ENCODE assay signal across 20 cellular contexts in the genomic region with DNA sequence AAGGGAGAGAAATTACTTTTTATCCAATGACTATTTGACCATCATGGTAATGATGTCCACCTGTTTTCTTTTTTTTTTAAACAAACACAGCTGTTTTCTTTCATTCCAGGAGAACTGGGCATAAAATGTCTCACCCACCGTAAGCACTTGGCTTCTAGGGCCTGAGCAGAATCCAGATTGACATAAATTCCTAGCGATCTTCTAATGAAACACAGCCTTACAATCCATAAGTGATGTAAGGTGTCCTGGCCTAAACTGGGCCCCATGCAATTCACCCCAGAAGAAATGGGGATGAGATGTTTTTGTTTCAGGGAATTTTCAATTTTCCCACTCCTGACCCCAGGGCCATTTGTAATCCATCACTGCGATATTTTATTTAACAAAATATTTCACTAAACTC.
DNase-seq lines count a peak whose midpoint lies in the region; ATAC-seq and TF ChIP-seq lines count a peak whose summit lies in the region.
"Had no signal": no experiment of that assay in that cellular context is flagged by ENCODE, and none has a peak within 500 bp of the region (broad histone marks: within the 10 kb centered on the region; RNA-seq: fewer than 3 reads in every experiment).

No MANE protein-coding gene starts in this region.

- no peak overlapping the region for H2AFZ ChIP-seq in GM23338

- no peaks in the 10 kb centered on the region for H3K36me3 Mint-ChIP-seq in GM23338 (ENCODE audit: low read depth)
- H3K36me3 Mint-ChIP-seq: CD8-positive, alpha-beta memory T cell had no signal

- H3K4me1 Mint-ChIP-seq in GM23338: no peaks in the 10 kb centered on the region

- H3K9me3 ChIP-seq in right cardiac atrium (ENCODE audit: control insufficient read depth, low read length) (no peaks in the 10 kb centered on the region), uterus (no peaks in the 10 kb centered on the region)

- intact Hi-C loops in Right ventricle myocardium inferior (cut with DNase I) (no loop called here), right cardiac atrium (cut with DNase I) (no loop called here), uterus (cut with DNase I; ENCODE audit: low total_unique reads) (no loop called here)

- H3K36me3 ChIP-seq in uterus (no peaks in the 10 kb centered on the region), GM23338 (ENCODE audit: insufficient read depth) (no peaks in the 10 kb centered on the region; the same call in 1 of the 2 replicates)

- TF ChIP-seq POLR2A in uterus (IDR thresholded peaks at IDR 0.05): no peak

- no peaks in the 10 kb centered on the region for H3K9me3 Mint-ChIP-seq in GM23338
- H3K9me3 Mint-ChIP-seq: CD8-positive, alpha-beta memory T cell had no signal

- H3K27me3 Mint-ChIP-seq in GM23338 (ENCODE audit: insufficient read depth, low read depth, poor library complexity): no peaks in the 10 kb centered on the region

- H3K4me1 ChIP-seq in right cardiac atrium (ENCODE audit: control insufficient read depth, insufficient read depth, low read length) (no peaks in the 10 kb centered on the region), uterus (no peaks in the 10 kb centered on the region), GM23338 (ENCODE audit: insufficient read depth) (no peaks in the 10 kb centered on the region)

- H3K4me3 ChIP-seq in right cardiac atrium (ENCODE audit: low read length) (no peak overlapping the region), fibroblast of villous mesenchyme (ENCODE audit: low read depth, low read length) (no peak overlapping the region), uterus (no peak overlapping the region), GM23338 (no peak overlapping the region)

- no peak overlapping the region for H3K4me3 Mint-ChIP-seq in GM23338
- H3K4me3 Mint-ChIP-seq: CD8-positive, alpha-beta memory T cell had no signal

- H3K27me3 ChIP-seq in right cardiac atrium (ENCODE audit: control insufficient read depth, insufficient read depth) (no peaks in the 10 kb centered on the region), uterus (no peaks in the 10 kb centered on the region), GM23338 (ENCODE audit: insufficient read depth) (no peaks in the 10 kb centered on the region)

- peaks cover 8% of the 10 kb centered on the region for H3K9me2 ChIP-seq in GM23338 (ENCODE audit: insufficient read depth)

- no peak overlapping the region for H3K27ac Mint-ChIP-seq in GM23338
- H3K27ac Mint-ChIP-seq: CD8-positive, alpha-beta memory T cell had no signal

- H3F3A ChIP-seq in GM23338 (replicated peaks; ENCODE audit: low read depth): no peaks in the 10 kb centered on the region

- WGBS in right cardiac atrium: 67% methylated on average over 3 of the region's 3 CpGs

- TF ChIP-seq CTCF in fibroblast of villous mesenchyme (IDR thresholded peaks at IDR 0.05; ENCODE audit: insufficient read depth, low read depth, low read length) (no peak), uterus (IDR thresholded peaks at IDR 0.05) (no peak), GM23338 (conservative IDR thresholded peaks at IDR 0.05; ENCODE audit: low read depth in 2 of 2) (no peak)

- ATAC-seq in Right ventricle myocardium inferior (peak; percentile 27), right cardiac atrium (no peak), GM23338 (no peak)
- ATAC-seq: HepG2 had no signal

- H3K27ac ChIP-seq in right cardiac atrium (ENCODE audit: low read length) (no peak overlapping the region), uterus (peak overlapping the region; percentile 14 to 64), GM23338 (ENCODE audit: low read depth) (no peak overlapping the region)

- DNase-seq in Right ventricle myocardium inferior (ENCODE audit: missing footprints) (no peak), right cardiac atrium (no peak), HS-5 (ENCODE audit: low read depth) (peak; percentile 8), fibroblast of villous mesenchyme (ENCODE audit: low read depth) (peak; percentile 52), uterus (no peak), GM23338 (ENCODE audit: low spot score) (no peak), UCSD-AML1 (lab: John Stamatoyannopoulos, UW; ENCODE audit: unreplicated experiment) (no peak), hepatic stellate cell (ENCODE audit: low spot score) (no peak)
- DNase-seq: 8988T; C1 segment of cervical spinal cord; CD8-positive, alpha-beta memory T cell; DMS79 treated with DMSO at 0.1 percent for 48 hours; KG1; MV-4-11; NCI-H1694 treated with DMSO at 0.1 percent for 48 hours; NCI-H2107; NCI-H510A treated with DMSO at 0.1 percent for 48 hours; NCI-H774; SHP77 treated with DMSO at 0.1 percent for 48 hours had no signal

- no peaks in the 10 kb centered on the region for H4K20me1 ChIP-seq in GM23338 (replicated peaks; ENCODE audit: insufficient read depth)

- no peaks in the 10 kb centered on the region for H3K79me2 ChIP-seq in GM23338 (replicated peaks; ENCODE audit: insufficient read depth)

- no peak overlapping the region for H3K4me2 ChIP-seq in GM23338

TF ChIP-seq in GM23338, 12 proteins besides CTCF, POLR2A, EP300 and RAD21 (continues in another document):
- no peak for TF ChIP-seq NANOG (IDR thresholded peaks at IDR 0.05; ENCODE audit: borderline replicate concordance)
- no peak for TF ChIP-seq JUNB (IDR thresholded peaks at IDR 0.05; ENCODE audit: unreplicated experiment)
- TF ChIP-seq EZH2 (IDR thresholded peaks at IDR 0.05; ENCODE audit: low read depth, unreplicated experiment): no peak
- TF ChIP-seq ETS1 (IDR thresholded peaks at IDR 0.05): no peak
- no peak for TF ChIP-seq EZH2phosphoT487 (IDR thresholded peaks at IDR 0.05; ENCODE audit: unreplicated experiment)
- TF ChIP-seq REST (IDR thresholded peaks at IDR 0.05; ENCODE audit: unreplicated experiment): no peak
- no peak for TF ChIP-seq POLR2AphosphoS5 (IDR thresholded peaks at IDR 0.05; ENCODE audit: low read depth)
- no peak for TF ChIP-seq STAT1 (IDR thresholded peaks at IDR 0.05; ENCODE audit: unreplicated experiment)
- no peak for TF ChIP-seq CREB1 (CRISPR knock-in tag; IDR thresholded peaks at IDR 0.05; ENCODE audit: low read depth)
- TF ChIP-seq ZNF331 (CRISPR knock-in tag; IDR thresholded peaks at IDR 0.05; ENCODE audit: low read depth): no peak
- TF ChIP-seq ZNF114 (CRISPR knock-in tag; IDR thresholded peaks at IDR 0.05): no peak

Comparison
In these comparisons a context has a peak if more than half of its experiments do, and no peak if none do; other contexts are left out.
1. DNase-seq: peak in HS-5 (single experiment) and fibroblast of villous mesenchyme (single experiment); none in Right ventricle myocardium inferior (single experiment), right cardiac atrium (0 of 3), uterus (0 of 2), GM23338 (single experiment), UCSD-AML1 (single experiment) and hepatic stellate cell (single experiment).
2. H3K27ac ChIP-seq: peak in uterus (2 of 2); none in right cardiac atrium (single experiment) and GM23338 (single experiment).